Comparison of ENCODE assay signal across 15 cellular contexts in genomic region chr11:71268706-71269321, GRCh38.
"Had no signal": no experiment of that assay in that cellular context is flagged by ENCODE, and none has a peak within 500 bp of the region (broad histone marks: within the 10 kb centered on the region; RNA-seq: fewer than 3 reads in every experiment).

No MANE protein-coding gene starts in this region.

- ATAC-seq: activated CD8-positive, alpha-beta T cell treated with anti-CD3 and anti-CD28 coated beads for 36 hours; effector memory CD8-positive, alpha-beta T cell; gastrocnemius medialis; left ventricle myocardium superior had no signal

- FAIRE-seq: astrocyte, bronchial epithelial cell, keratinocyte, pancreas had no signal

- H3K4me3 ChIP-seq: gastrocnemius medialis, pancreas, uterus had no signal

- H3K27ac Mint-ChIP-seq: activated CD8-positive, alpha-beta T cell treated with anti-CD3 and anti-CD28 coated beads for 36 hours; activated naive CD4-positive, alpha-beta T cell treated with anti-CD3 and anti-CD28 coated beads, Interleukin-2, amount 10 ng/mL, durations not matched to agents 7 days and 5 days; effector memory CD8-positive, alpha-beta T cell; stimulated activated effector memory CD8-positive, alpha-beta T cell treated with anti-CD3 and anti-CD28 coated beads, Interleukin-12 subunit alpha, Interleukin-12 subunit beta, amount 100 ng/mL, for 72 hours; T-helper 1 cell treated with Interleukin-12 subunit alpha and Interleukin-12 subunit beta and Interleukin-4 antibody, amounts not matched to agents 30 μg/mL and 1 μg/mL, for 36 hours had no signal

- H3K9me3 ChIP-seq: pancreas had no signal

- H3K27ac ChIP-seq: gastrocnemius medialis, pancreas, uterus had no signal

- H3K4me1 Mint-ChIP-seq: activated naive CD4-positive, alpha-beta T cell treated with anti-CD3 and anti-CD28 coated beads, Interleukin-2, amount 10 ng/mL, durations not matched to agents 7 days and 5 days; neural crest cell; stimulated activated effector memory CD8-positive, alpha-beta T cell treated with anti-CD3 and anti-CD28 coated beads, Interleukin-12 subunit alpha, Interleukin-12 subunit beta, amount 100 ng/mL, for 72 hours had no signal

- H3K4me1 ChIP-seq: gastrocnemius medialis, uterus had no signal

- H3K4me3 Mint-ChIP-seq: activated CD8-positive, alpha-beta T cell treated with anti-CD3 and anti-CD28 coated beads for 36 hours; activated naive CD4-positive, alpha-beta T cell treated with anti-CD3 and anti-CD28 coated beads, Interleukin-2, amount 10 ng/mL, durations not matched to agents 7 days and 5 days; effector memory CD8-positive, alpha-beta T cell; neural crest cell; stimulated activated effector memory CD8-positive, alpha-beta T cell treated with anti-CD3 and anti-CD28 coated beads, Interleukin-12 subunit alpha, Interleukin-12 subunit beta, amount 100 ng/mL, for 72 hours; T-helper 1 cell treated with Interleukin-12 subunit alpha and Interleukin-12 subunit beta and Interleukin-4 antibody, amounts not matched to agents 30 μg/mL and 1 μg/mL, for 36 hours had no signal

- H3K9me3 Mint-ChIP-seq: neural crest cell had no signal

- DNase-seq: activated CD4-positive, alpha-beta T cell treated with anti-CD3 and anti-CD28 coated beads for 48 hours; activated CD8-positive, alpha-beta T cell treated with anti-CD3 and anti-CD28 coated beads for 36 hours; activated naive CD4-positive, alpha-beta T cell treated with anti-CD3 and anti-CD28 coated beads, Interleukin-2, amount 10 ng/mL, durations not matched to agents 7 days and 5 days; dermis blood vessel endothelial cell; effector memory CD8-positive, alpha-beta T cell; gastrocnemius medialis; left ventricle myocardium superior; uterus had no signal

- H3K36me3 Mint-ChIP-seq: activated naive CD4-positive, alpha-beta T cell treated with anti-CD3 and anti-CD28 coated beads, Interleukin-2, amount 10 ng/mL, durations not matched to agents 7 days and 5 days; stimulated activated effector memory CD8-positive, alpha-beta T cell treated with anti-CD3 and anti-CD28 coated beads, Interleukin-12 subunit alpha, Interleukin-12 subunit beta, amount 100 ng/mL, for 72 hours had no signal
